ENCODE assay signal across 8 cellular contexts in the genomic region with DNA sequence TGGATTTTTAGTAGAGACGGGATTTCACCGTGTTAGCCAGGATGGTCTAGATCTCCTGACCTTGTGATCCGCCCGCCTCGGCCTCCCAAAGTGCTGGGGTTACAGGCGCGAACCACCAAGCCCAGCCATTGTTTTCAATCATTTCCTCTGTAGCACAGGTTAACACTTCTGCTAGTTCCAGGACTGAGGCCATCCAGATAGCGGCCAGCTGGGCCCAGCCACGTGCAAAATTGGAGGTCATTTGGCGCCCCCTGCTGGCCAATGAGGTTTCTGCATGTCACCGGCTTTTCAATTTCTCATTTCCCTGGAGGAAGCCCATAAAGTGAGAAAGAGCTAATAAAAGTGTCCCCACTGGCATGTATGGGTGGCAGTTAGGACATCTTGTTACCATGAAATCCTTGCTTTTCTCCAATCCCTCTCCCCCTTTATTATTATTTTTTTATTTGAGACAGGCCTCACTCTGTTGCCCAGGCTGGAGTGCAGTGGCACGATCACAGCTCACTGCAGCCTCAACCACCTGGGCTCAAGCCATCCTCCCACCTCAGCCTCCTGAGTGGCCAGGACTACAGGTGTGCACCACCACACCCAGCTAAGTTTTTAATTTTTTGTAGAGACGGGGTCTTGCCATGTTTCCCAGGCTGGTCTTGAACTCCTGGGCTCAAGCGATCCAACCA. TPM values are rescaled to one million over a fixed set of nuclear protein-coding genes. Genes with fewer than 3 reads are reported as not detected.
DNase-seq lines count a peak whose midpoint lies in the region; ATAC-seq and TF ChIP-seq lines count a peak whose summit lies in the region.
"Not testable (repeated sequence)": the region's sequence is repeated elsewhere in the genome, so short reads cannot be mapped to it uniquely, and the experiment has no call there.

No MANE protein-coding gene starts in this region.

- H3K4me3 ChIP-seq in CD4-positive, alpha-beta memory T cell (ENCODE audit: low read length in 2 of 2); SJSA1; esophagus squamous epithelium: not testable (repeated sequence)

- H3K36me3 Mint-ChIP-seq in CD4-positive, alpha-beta memory T cell; activated T-helper 1 cell treated with anti-CD3 and anti-CD28 coated beads, Interleukin-12 subunit alpha, Interleukin-12 subunit beta, Interleukin-2, Interleukin-4 antibody, amounts not matched to agents 30 ng/mL and 10 ng/mL and 1 ng/mL, durations not matched to agents 14 hours and 24 hours and 36 hours (ENCODE audit: low read depth): not testable (repeated sequence)

- H3K27me3 Mint-ChIP-seq in CD4-positive, alpha-beta memory T cell: peaks cover 7 to 14% of the 10 kb centered on the region in 2 donors
- H3K27me3 Mint-ChIP-seq in activated T-helper 1 cell treated with anti-CD3 and anti-CD28 coated beads, Interleukin-12 subunit alpha, Interleukin-12 subunit beta, Interleukin-2, Interleukin-4 antibody, amounts not matched to agents 30 ng/mL and 10 ng/mL and 1 ng/mL, durations not matched to agents 14 hours and 24 hours and 36 hours (ENCODE audit: insufficient read depth): not testable (repeated sequence)

- peak; percentile 94 to 99 (median 97) for TF ChIP-seq CTCF in esophagus squamous epithelium (IDR thresholded peaks at IDR 0.05)

- H3K4me1 Mint-ChIP-seq in CD4-positive, alpha-beta memory T cell; activated T-helper 1 cell treated with anti-CD3 and anti-CD28 coated beads, Interleukin-12 subunit alpha, Interleukin-12 subunit beta, Interleukin-2, Interleukin-4 antibody, amounts not matched to agents 30 ng/mL and 10 ng/mL and 1 ng/mL, durations not matched to agents 14 hours and 24 hours and 36 hours (ENCODE audit: low read depth): not testable (repeated sequence)

- not testable (repeated sequence) for TF ChIP-seq POLR2A in esophagus squamous epithelium (IDR thresholded peaks at IDR 0.05)

- intact Hi-C loops in CD4-positive, alpha-beta memory T cell (cut with micrococcal nuclease): loop anchor here (1.0 to 2.0 kb wide), 4 partner anchors 59 to 643 kb away; no protein-coding TSS in a partner anchor
- intact Hi-C loops in activated T-helper 1 cell treated with anti-CD3 and anti-CD28 coated beads, Interleukin-12 subunit alpha, Interleukin-12 subunit beta, Interleukin-2, Interleukin-4 antibody, amounts not matched to agents 30 ng/mL and 10 ng/mL and 1 ng/mL, durations not matched to agents 14 hours and 24 hours and 36 hours (cut with micrococcal nuclease): loop anchor here (1.0 kb wide), 5 partner anchors 59 to 810 kb away; no protein-coding TSS in a partner anchor
- intact Hi-C loops in esophagus squamous epithelium (cut with DNase I): loop anchor here (2.0 kb wide), 1 partner anchor 115 kb away; no protein-coding TSS in a partner anchor

- H3K4me1 ChIP-seq in CD4-positive, alpha-beta memory T cell (ENCODE audit: insufficient read depth, low read length); SJSA1 (replicated peaks): not testable (repeated sequence)
- H3K4me1 ChIP-seq in esophagus squamous epithelium: peaks cover 0 to 22% (median 4%) of the 10 kb centered on the region in 3 donors

- H3K36me3 ChIP-seq in CD4-positive, alpha-beta memory T cell (ENCODE audit: insufficient read depth, low read length); SJSA1; esophagus squamous epithelium: not testable (repeated sequence)

- H3K27ac ChIP-seq in CD4-positive, alpha-beta memory T cell (ENCODE audit: low read depth, low read length); SJSA1; esophagus squamous epithelium: not testable (repeated sequence)

- WGBS in esophagus squamous epithelium, 2 donors: 34 to 35% methylated on average over 10 to 14 of the region's 14 CpGs

- peak; percentile 65 for ATAC-seq in GM21786 (IDR thresholded peaks at IDR 0.05; ENCODE audit: unreplicated experiment)

- not testable (repeated sequence) for H3K9me3 ChIP-seq in CD4-positive, alpha-beta memory T cell (ENCODE audit: control insufficient read depth in 1 of 2, low read length in 2 of 2); SJSA1 (replicated peaks); esophagus squamous epithelium

- CTCF ChIA-PET in CD4-positive, alpha-beta memory T cell (lab: Charles Lee; ENCODE audit: partially characterized antibody): interaction anchor here (0.6 to 10.1 kb wide), 44 partner anchors 9 to 811 kb away, joined by 3 to 206 read pairs (median 4); partner anchors contain the start of gene CPSF4L

- POLR2A ChIA-PET in CD4-positive, alpha-beta memory T cell (lab: Charles Lee; ENCODE audit: partially characterized antibody): interaction anchor here (0.7 to 1.3 kb wide), 3 partner anchors 642 to 645 kb away, joined by 3 to 5 read pairs (median 4); no protein-coding TSS in a partner anchor

- not testable (repeated sequence) for H3K9me3 Mint-ChIP-seq in CD4-positive, alpha-beta memory T cell; activated T-helper 1 cell treated with anti-CD3 and anti-CD28 coated beads, Interleukin-12 subunit alpha, Interleukin-12 subunit beta, Interleukin-2, Interleukin-4 antibody, amounts not matched to agents 30 ng/mL and 10 ng/mL and 1 ng/mL, durations not matched to agents 14 hours and 24 hours and 36 hours

- not testable (repeated sequence) for H3K4me3 Mint-ChIP-seq in CD4-positive, alpha-beta memory T cell; activated T-helper 1 cell treated with anti-CD3 and anti-CD28 coated beads, Interleukin-12 subunit alpha, Interleukin-12 subunit beta, Interleukin-2, Interleukin-4 antibody, amounts not matched to agents 30 ng/mL and 10 ng/mL and 1 ng/mL, durations not matched to agents 14 hours and 24 hours and 36 hours

- not testable (repeated sequence) for H3K27me3 ChIP-seq in CD4-positive, alpha-beta memory T cell (ENCODE audit: insufficient read depth, low read length); SJSA1 (replicated peaks)
- H3K27me3 ChIP-seq in esophagus squamous epithelium: peaks cover 0 to 15% (median 0%) of the 10 kb centered on the region in 4 donors

- DNase-seq in CD4-positive, alpha-beta memory T cell: peak; percentile 63 to 70 (median 65)
- DNase-seq in NCI-H1105 treated with DMSO at 0.1 percent for 48 hours (lab: John Stamatoyannopoulos, UW): peak; percentile 62
- peak; percentile 84 to 88 for DNase-seq in SJSA1 (ENCODE audit: low read depth in 1 of 2, low spot score in 2 of 2)
- DNase-seq in activated T-helper 1 cell treated with anti-CD3 and anti-CD28 coated beads, Interleukin-12 subunit alpha, Interleukin-12 subunit beta, Interleukin-2, Interleukin-4 antibody, amounts not matched to agents 30 ng/mL and 10 ng/mL and 1 ng/mL, durations not matched to agents 14 hours and 24 hours and 36 hours (ENCODE audit: low spot score): peak; percentile 60
- peak; percentile 28 for DNase-seq in esophagus squamous epithelium (lab: John Stamatoyannopoulos, UW)
- DNase-seq in mucosa of gallbladder (ENCODE audit: low spot score): peak; percentile 88
- DNase-seq in stimulated activated CD8-positive, alpha-beta memory T cell treated with anti-CD3 and anti-CD28 coated beads, Interleukin-2, amount 100 ng/mL, for 1 hour (ENCODE audit: low read depth in 2 of 2): peak; percentile 55 to 57

- H3K27ac Mint-ChIP-seq in CD4-positive, alpha-beta memory T cell: peak overlapping the region in 2 of 7 donors; percentile 37 to 53
- not testable (repeated sequence) for H3K27ac Mint-ChIP-seq in activated T-helper 1 cell treated with anti-CD3 and anti-CD28 coated beads, Interleukin-12 subunit alpha, Interleukin-12 subunit beta, Interleukin-2, Interleukin-4 antibody, amounts not matched to agents 30 ng/mL and 10 ng/mL and 1 ng/mL, durations not matched to agents 14 hours and 24 hours and 36 hours

RNA-seq across cellular contexts. Expression of gene CDC42EP4, which starts 58.2 kb away (rescaled TPM):
- 1 to 10 TPM; 1.1 to 1.4 TPM for total RNA-seq in CD4-positive, alpha-beta memory T cell
- polyA plus RNA-seq in CD4-positive, alpha-beta memory T cell: under 1 TPM; 0.37 to 0.92 TPM
- 55.2 and 76.1 TPM in 2 replicates for total RNA-seq in SJSA1 (2014; rRNA removed; shearing (Covaris generic))
- 0.78 and 1.1 TPM in 2 replicates for total RNA-seq in activated T-helper 1 cell treated with anti-CD3 and anti-CD28 coated beads, Interleukin-12 subunit alpha, Interleukin-12 subunit beta, Interleukin-2, Interleukin-4 antibody, amounts not matched to agents 30 ng/mL and 10 ng/mL and 1 ng/mL, durations not matched to agents 14 hours and 24 hours and 36 hours
- total RNA-seq in esophagus squamous epithelium (10 to 100 TPM; 45.1 to 63.9 (median 52.9) TPM), mucosa of gallbladder (77.6 TPM)

Comparison
In these comparisons a context has a peak if more than half of its experiments do, and no peak if none do; other contexts are left out.
1. DNase-seq: peak in every context shown above with its lines; median percentile 88 in mucosa of gallbladder; 86 in SJSA1; 65 in CD4-positive, alpha-beta memory T cell; 62 in NCI-H1105 treated with DMSO at 0.1 percent for 48 hours; 60 in activated T-helper 1 cell treated with anti-CD3 and anti-CD28 coated beads, Interleukin-12 subunit alpha, Interleukin-12 subunit beta, Interleukin-2, Interleukin-4 antibody, amounts not matched to agents 30 ng/mL and 10 ng/mL and 1 ng/mL, durations not matched to agents 14 hours and 24 hours and 36 hours; 56 in stimulated activated CD8-positive, alpha-beta memory T cell treated with anti-CD3 and anti-CD28 coated beads, Interleukin-2, amount 100 ng/mL, for 1 hour; 28 in esophagus squamous epithelium.
2. RNA of gene CDC42EP4, which starts 58.2 kb away (total RNA-seq): 77.6 TPM in mucosa of gallbladder (single experiment), 55.2 to 76.1 TPM in SJSA1 and 45.1 to 63.9 TPM in esophagus squamous epithelium; 1.1 to 1.4 TPM in CD4-positive, alpha-beta memory T cell and 0.78 to 1.1 TPM in activated T-helper 1 cell treated with anti-CD3 and anti-CD28 coated beads, Interleukin-12 subunit alpha, Interleukin-12 subunit beta, Interleukin-2, Interleukin-4 antibody, amounts not matched to agents 30 ng/mL and 10 ng/mL and 1 ng/mL, durations not matched to agents 14 hours and 24 hours and 36 hours; every median in the first group is over 10 times any median in the second.